Comparison of ENCODE assay signal across 9 cellular contexts in genomic region chr11:62394825-62395538, GRCh38. TPM values are rescaled to one million over a fixed set of nuclear protein-coding genes. Genes with fewer than 3 reads are reported as not detected.
A peak's percentile ranks its signal among the peaks of the same experiment; 100 is the strongest.
DNase-seq lines count a peak whose midpoint lies in the region; ATAC-seq and TF ChIP-seq lines count a peak whose summit lies in the region.
"Had no signal": no experiment of that assay in that cellular context is flagged by ENCODE, and none has a peak within 500 bp of the region (broad histone marks: within the 10 kb centered on the region; RNA-seq: fewer than 3 reads in every experiment).

No MANE protein-coding gene starts in this region.

- peak overlapping the region; percentile 67 for H2BK12ac ChIP-seq in trophoblast cell (ENCODE audit: low read length)

- ATAC-seq in GM18907 (IDR thresholded peaks at IDR 0.05; ENCODE audit: unreplicated experiment) (no peak), HG02642 (IDR thresholded peaks at IDR 0.05; ENCODE audit: poor library complexity, unreplicated experiment) (no peak)

- no peaks in the 10 kb centered on the region for H4K20me1 ChIP-seq in SK-N-SH (ENCODE audit: insufficient read depth)

- H2AFZ ChIP-seq in SK-N-SH (ENCODE audit: low read depth) (peak overlapping the region; percentile 75), trophoblast cell (ENCODE audit: insufficient read depth, low read length, poor library complexity) (no peak overlapping the region)

- H3K4me2 ChIP-seq in SK-N-SH (peak overlapping the region; percentile 76), trophoblast cell (ENCODE audit: low read length) (peak overlapping the region; percentile 53)

- POLR2A ChIA-PET in SK-N-SH (lab: Yijun Ruan, JAX), result interaction anchor here (0.6 to 3.4 kb wide), 11 partner anchors 57 to 389 kb away, joined by 3 to 30 read pairs (median 5); partner anchors contain the start of genes AHNAK, ASRGL1, C11orf98 and CSKMT

- H3F3A ChIP-seq in SK-N-SH (replicated peaks; ENCODE audit: insufficient read depth), result no peaks in the 10 kb centered on the region

- H3K36me3 ChIP-seq in SK-N-SH (replicated peaks in 1 of 2; ENCODE audit: control insufficient read depth in 1 of 2, insufficient read depth in 2 of 2, low read length in 1 of 2), result no peaks in the 10 kb centered on the region
- no peaks in the 10 kb centered on the region for H3K36me3 ChIP-seq in left ventricle myocardium inferior
- no peaks in the 10 kb centered on the region for H3K36me3 ChIP-seq in trophoblast cell (ENCODE audit: control insufficient read depth in 1 of 2, insufficient read depth in 2 of 2, low read length in 2 of 2)

- H3K4me1 ChIP-seq in SK-N-SH (ENCODE audit: control insufficient read depth in 1 of 2, insufficient read depth in 2 of 2, low read depth in 1 of 2, low read length in 1 of 2), result peaks cover 18 to 39% of the 10 kb centered on the region in 2 experiments; a peak in 3 of 4 replicates
- H3K4me1 ChIP-seq in left ventricle myocardium inferior, result peaks cover 49% of the 10 kb centered on the region
- H3K4me1 ChIP-seq in trophoblast cell (ENCODE audit: control insufficient read depth in 1 of 2, insufficient read depth in 2 of 2, low read length in 2 of 2), result peaks cover 19 to 28% of the 10 kb centered on the region in 2 experiments

- CTCF ChIA-PET in SK-N-SH (lab: Yijun Ruan, JAX), result interaction anchor here (0.6 to 8.5 kb wide), 68 partner anchors 9 to 937 kb away, joined by 3 to 195 read pairs (median 5); partner anchors contain the start of genes AHNAK, B3GAT3, EEF1G and EML3

- peak overlapping the region; percentile 50 for H4K8ac ChIP-seq in trophoblast cell (ENCODE audit: low read depth, low read length)

- H2BK120ac ChIP-seq in trophoblast cell (ENCODE audit: insufficient read depth, low read length, poor library complexity), result peak overlapping the region; percentile 82

- no peak overlapping the region for H2AK5ac ChIP-seq in trophoblast cell (ENCODE audit: low read length)

- H2BK5ac ChIP-seq in trophoblast cell (ENCODE audit: low read depth, low read length, poor library complexity), result peak overlapping the region; percentile 35

- no peak overlapping the region for H3K4me3 ChIP-seq in GM12864 (ENCODE audit: low read depth, low read length)
- peak overlapping the region; percentile 28 to 35 for H3K4me3 ChIP-seq in SK-N-SH (ENCODE audit: low read depth in 2 of 2, low read length in 1 of 2)
- peak overlapping the region; percentile 37 for H3K4me3 ChIP-seq in astrocyte of the spinal cord (ENCODE audit: low read depth, low read length)
- H3K4me3 ChIP-seq in left ventricle myocardium inferior, result peak overlapping the region; percentile 54
- H3K4me3 ChIP-seq in trophoblast cell (ENCODE audit: low read depth, low read length), result no peak overlapping the region

- peaks cover 22% of the 10 kb centered on the region for H3K79me1 ChIP-seq in trophoblast cell (ENCODE audit: low read length)

- intact Hi-C loops in left ventricle myocardium inferior (cut with micrococcal nuclease), result loop anchor here (10.0 kb wide), 1 partner anchor 150 kb away; the partner anchor contains the start of gene AHNAK

- no peaks in the 10 kb centered on the region for H3K27me3 ChIP-seq in SK-N-SH (ENCODE audit: insufficient read depth)
- no peaks in the 10 kb centered on the region for H3K27me3 ChIP-seq in left ventricle myocardium inferior (ENCODE audit: low read depth)
- H3K27me3 ChIP-seq in trophoblast cell (ENCODE audit: insufficient read depth, low read length), result no peaks in the 10 kb centered on the region
- H3K27me3 ChIP-seq: neutrophil had no signal

- no peak overlapping the region; the same call in 1 of the 2 replicates for H3K9ac ChIP-seq in SK-N-SH
- no peak overlapping the region for H3K9ac ChIP-seq in trophoblast cell (ENCODE audit: low read length)

- no peak overlapping the region for H3K4ac ChIP-seq in trophoblast cell (ENCODE audit: low read depth, low read length)

- TF ChIP-seq RAD21 in SK-N-SH (IDR thresholded peaks at IDR 0.05; ENCODE audit: low read length), result peak; percentile 93

- no peak overlapping the region for H3K23ac ChIP-seq in trophoblast cell (ENCODE audit: low read length)

- peak overlapping the region; percentile 63 for H3K18ac ChIP-seq in trophoblast cell (ENCODE audit: low read length)

- WGBS in SK-N-SH (ENCODE audit: low lambda C conversion rate), result 11% methylated on average over 14 of the region's 14 CpGs
- no CpG with 5 or more reads among the region's 14 CpGs for WGBS in trophoblast cell (ENCODE audit: extremely low coverage, insufficient coverage, insufficient read length)

- TF ChIP-seq EP300 in SK-N-SH (IDR thresholded peaks at IDR 0.05; ENCODE audit: borderline replicate concordance in 1 of 2, low read depth in 1 of 2, low read length in 1 of 2), result peak in 1 of 2 experiments; percentile 56; a peak in 2 of 4 replicates

- H3K27ac ChIP-seq in SK-N-SH (ENCODE audit: low read depth in 2 of 2, low read length in 1 of 2), result peak overlapping the region; percentile 6 to 93; a peak in 3 of 4 replicates
- H3K27ac ChIP-seq in left ventricle myocardium inferior (replicated peaks), result peak overlapping the region; percentile 71
- H3K27ac ChIP-seq in trophoblast cell (ENCODE audit: low read depth, low read length), result peak overlapping the region; percentile 47
- H3K27ac ChIP-seq: neutrophil had no signal

- H4K12ac ChIP-seq in trophoblast cell (ENCODE audit: low read depth, low read length), result no peak overlapping the region

- H3K79me2 ChIP-seq in SK-N-SH (ENCODE audit: insufficient read depth) (no peaks in the 10 kb centered on the region), trophoblast cell (ENCODE audit: control insufficient read depth, insufficient read depth, low read length, poor library complexity) (peaks cover 6% of the 10 kb centered on the region)

- DNase-seq in GM12864 (ENCODE audit: low read depth) (peak; percentile 38), NCI-H1105 treated with DMSO at 0.1 percent for 48 hours (lab: John Stamatoyannopoulos, UW) (peak; percentile 90), SK-N-SH (peak; percentile 89), astrocyte of the spinal cord (ENCODE audit: low read depth, low spot score) (peak; percentile 88), left ventricle myocardium inferior (peak; percentile 79), trophoblast cell (peak; percentile 27 to 89)

- no peaks in the 10 kb centered on the region for H3K9me2 ChIP-seq in SK-N-SH

- H3K14ac ChIP-seq in trophoblast cell (ENCODE audit: low read length), result peak overlapping the region; percentile 82

- no peaks in the 10 kb centered on the region for H3K9me3 ChIP-seq in SK-N-SH
- H3K9me3 ChIP-seq in left ventricle myocardium inferior (replicated peaks), result no peaks in the 10 kb centered on the region
- H3K9me3 ChIP-seq in trophoblast cell (ENCODE audit: insufficient read depth, low read depth, low read length), result no peaks in the 10 kb centered on the region
- H3K9me3 ChIP-seq: neutrophil had no signal

- in situ Hi-C loops in astrocyte of the spinal cord (cut with HindIII; ENCODE audit: low sequenced_read_pairs), result no loop called here

- peak; percentile 57 for TF ChIP-seq CTCF in GM12864 (IDR thresholded peaks at IDR 0.05; ENCODE audit: low read depth, low read length, missing control alignments)
- peak; percentile 78 for TF ChIP-seq CTCF in SK-N-SH (IDR thresholded peaks at IDR 0.05)
- TF ChIP-seq CTCF in astrocyte of the spinal cord (IDR thresholded peaks at IDR 0.05; ENCODE audit: low read depth, low read length), result peak; percentile 57
- TF ChIP-seq CTCF in left ventricle myocardium inferior (IDR thresholded peaks at IDR 0.05; ENCODE audit: borderline replicate concordance), result peak; percentile 76

- peak overlapping the region; percentile 83 for H4K91ac ChIP-seq in trophoblast cell (ENCODE audit: low read depth, low read length)

TF ChIP-seq in SK-N-SH, 30 proteins besides CTCF, POLR2A, EP300 and RAD21 (continues in another document):
- TF ChIP-seq TEAD4 (IDR thresholded peaks at IDR 0.05; ENCODE audit: borderline replicate concordance, insufficient read depth) (no peak), IRF3 (IDR thresholded peaks at IDR 0.05; ENCODE audit: low read depth, low read length) (no peak), RXRA (IDR thresholded peaks at IDR 0.05; ENCODE audit: borderline replicate concordance, low read depth) (no peak), NFIC (IDR thresholded peaks at IDR 0.05; ENCODE audit: borderline replicate concordance) (no peak; the same call in 1 of the 2 replicates), FOSL2 (IDR thresholded peaks at IDR 0.05; ENCODE audit: borderline replicate concordance, low read depth) (no peak), FOXM1 (IDR thresholded peaks at IDR 0.05; ENCODE audit: low read depth) (no peak), JUND (IDR thresholded peaks at IDR 0.05) (no peak), PBX3 (IDR thresholded peaks at IDR 0.05) (peak; percentile 57; the same call in 1 of the 2 replicates)

RNA-seq across cellular contexts. Expression of gene SCGB1A1, which starts 23.9 kb away (rescaled TPM):
- not detected in 2 replicates for polyA plus RNA-seq in SK-N-SH (2012; rRNA removed)
- not detected in 2 replicates for polyA plus RNA-seq in SK-N-SH (2012; cell fraction: cytosol; rRNA removed)
- polyA plus RNA-seq in SK-N-SH (2012; cell fraction: nucleus; rRNA removed), result not detected in 2 replicates
- not detected for total RNA-seq in left ventricle myocardium inferior
- not detected in 2 replicates for polyA plus RNA-seq in trophoblast cell (2013)

RNA-seq across cellular contexts. Expression of gene ASRGL1, which starts 57.7 kb away (rescaled TPM):
- 2.6 and 4.3 TPM in 2 replicates for polyA plus RNA-seq in SK-N-SH (2012; rRNA removed)
- 3.4 and 4.3 TPM in 2 replicates for polyA plus RNA-seq in SK-N-SH (2012; cell fraction: cytosol; rRNA removed)
- polyA plus RNA-seq in SK-N-SH (2012; cell fraction: nucleus; rRNA removed), result 5.4 and 7.5 TPM in 2 replicates
- total RNA-seq in left ventricle myocardium inferior, result 4.6 TPM
- polyA plus RNA-seq in trophoblast cell (2013), result 12.5 and 12.6 TPM in 2 replicates

Comparison
In these comparisons a context has a peak if more than half of its experiments do, and no peak if none do; other contexts are left out.
1. DNase-seq: peak in every context shown above with its lines; median percentile 90 in NCI-H1105 treated with DMSO at 0.1 percent for 48 hours; 89 in SK-N-SH; 88 in astrocyte of the spinal cord; 79 in left ventricle myocardium inferior; 58 in trophoblast cell; 38 in GM12864.
2. H3K4me3 ChIP-seq: peak in SK-N-SH (2 of 2), astrocyte of the spinal cord (single experiment) and left ventricle myocardium inferior (single experiment); none in GM12864 (single experiment) and trophoblast cell (single experiment).
3. Peak in every context shown above with its lines, with median percentiles within 50 percentile points of each other: CTCF ChIP-seq and H3K27ac ChIP-seq.